29 cellular contexts compared by ENCODE assay signal in genomic region chr11:27052668-27053067, GRCh38. TPM values are rescaled to one million over a fixed set of nuclear protein-coding genes. Genes with fewer than 3 reads are reported as not detected.
"Had no signal": no experiment of that assay in that cellular context is flagged by ENCODE, and none has a peak within 500 bp of the region (broad histone marks: within the 10 kb centered on the region; RNA-seq: fewer than 3 reads in every experiment).

No MANE protein-coding gene starts in this region.

- ATAC-seq: activated CD4-positive, CD25-positive, alpha-beta regulatory T cell treated with anti-CD3 and anti-CD28 coated beads, Interleukin-2, amount 50 U/mL, for 24 hours; body of pancreas; left colon; right lobe of liver; stimulated activated naive CD8-positive, alpha-beta T cell treated with anti-CD3 and anti-CD28 coated beads, Interleukin-15, Interleukin-2, amounts not matched to agents 100 U/mL and 50 U/mL, for 24 hours had no signal

- H3K27ac ChIP-seq: body of pancreas, colonic mucosa, ovary, right lobe of liver, testis, WERI-Rb-1 had no signal

- H3K27me3 Mint-ChIP-seq: activated naive CD8-positive, alpha-beta T cell; progenitor cell of endocrine pancreas had no signal

- H3K36me3 Mint-ChIP-seq: activated naive CD8-positive, alpha-beta T cell; naive B cell had no signal

- H3K27me3 ChIP-seq: body of pancreas, colonic mucosa, ovary, right lobe of liver had no signal

- H3K4me1 ChIP-seq: body of pancreas, colonic mucosa, testis had no signal

- DNase-seq: activated CD4-positive, alpha-beta T cell treated with anti-CD3 and anti-CD28 coated beads for 48 hours; activated CD4-positive, alpha-beta T cell treated with anti-CD3 and anti-CD28 coated beads, Interleukin-2, amount 50 U/mL, for 48 hours; activated CD8-positive, alpha-beta memory T cell treated with anti-CD3 and anti-CD28 coated beads for 24 hours; activated effector memory CD4-positive, alpha-beta T cell treated with Interleukin-2 at 50 U/mL for 16 hours; activated naive CD4-positive, alpha-beta T cell treated with Interleukin-2 at 50 U/mL for 16 hours; anterior cingulate cortex; body of pancreas; colonic mucosa; effector CD8-positive, alpha-beta T cell; foreskin fibroblast; head of caudate nucleus; hippocampal formation; kidney; left colon; mammary epithelial cell; naive B cell; ovary; right lobe of liver; stimulated activated CD4-positive, alpha-beta T cell treated with anti-CD3 and anti-CD28 coated beads, Interleukin-4, amount 100 ng/mL, for 1 hour; stimulated activated naive CD8-positive, alpha-beta T cell treated with anti-CD3 and anti-CD28 coated beads, Interleukin-15, Interleukin-2, amounts not matched to agents 100 U/mL and 50 U/mL, for 24 hours; testis; trophoblast cell; WERI-Rb-1 had no signal

- H3K36me3 ChIP-seq: colonic mucosa, ovary, right lobe of liver, WERI-Rb-1 had no signal

- H3K4me3 ChIP-seq: body of pancreas, colonic mucosa, ovary, right lobe of liver, testis had no signal

- H3K4me3 Mint-ChIP-seq: activated naive CD8-positive, alpha-beta T cell; naive B cell had no signal

- H3K27ac Mint-ChIP-seq: activated naive CD8-positive, alpha-beta T cell; progenitor cell of endocrine pancreas had no signal

- H3K4me1 Mint-ChIP-seq: naive B cell had no signal

- H3K9me3 ChIP-seq: body of pancreas, colonic mucosa, ovary, right lobe of liver, testis had no signal

RNA-seq across cellular contexts. Expression of gene BBOX1, which starts 12.1 kb away (rescaled TPM):
- total RNA-seq: body of pancreas, colonic mucosa, dermis microvascular lymphatic vessel endothelial cell, endothelial cell of umbilical vein, left colon, progenitor cell of endocrine pancreas had no signal
- polyA plus RNA-seq: endothelial cell of umbilical vein, neural cell had no signal

RNA-seq across cellular contexts. Expression of gene FIBIN, which starts 58.8 kb away (rescaled TPM):
- total RNA-seq: dermis microvascular lymphatic vessel endothelial cell, endothelial cell of umbilical vein had no signal
- polyA plus RNA-seq: endothelial cell of umbilical vein, neural cell had no signal
